In the genomic region with DNA sequence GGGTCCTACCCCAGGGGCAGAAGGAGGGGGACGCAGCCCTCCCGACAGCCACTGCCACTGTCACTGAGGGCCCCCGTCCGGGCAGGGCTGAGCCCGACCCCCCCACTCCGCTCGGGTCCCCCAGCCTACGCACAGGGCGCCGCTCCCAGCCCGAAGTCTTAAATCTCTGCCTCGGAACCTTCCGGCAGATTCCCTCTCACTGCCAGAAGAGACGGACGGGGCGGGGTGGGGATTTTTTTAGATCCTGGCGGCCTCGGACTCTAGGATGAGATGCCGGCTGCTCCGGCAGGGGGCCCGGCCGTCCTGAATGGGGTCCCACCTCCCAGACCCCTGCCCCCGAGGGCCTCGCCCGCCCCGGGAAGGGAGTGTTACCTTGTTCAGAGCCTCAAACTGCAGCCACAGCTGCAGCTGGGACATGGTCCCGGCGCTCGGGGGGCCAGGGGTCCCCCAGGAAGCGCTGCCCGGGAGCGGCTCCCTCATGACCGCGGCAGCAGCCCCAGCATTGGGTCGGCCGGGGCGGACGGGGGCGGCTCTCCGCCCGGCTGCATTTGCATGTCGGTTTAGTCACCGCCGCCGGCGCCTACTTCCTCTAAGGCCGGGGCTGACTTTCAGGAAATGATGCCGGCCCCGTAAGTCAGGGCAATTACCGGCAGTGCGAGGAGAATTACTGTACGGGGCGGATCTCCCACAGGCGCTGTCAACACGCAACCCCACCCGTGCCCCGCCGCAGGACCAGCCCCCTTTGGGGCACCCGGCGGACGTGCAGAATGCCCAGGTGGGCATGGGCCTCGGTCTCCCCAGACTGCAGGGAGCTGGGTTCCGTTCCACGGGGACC, we compare ENCODE assay signal across 1 cellular context.
TF ChIP-seq lines count a peak whose summit lies in the region.

No MANE protein-coding gene starts in this region.

TF ChIP-seq in IMR-90, 13 proteins besides CTCF, POLR2A, EP300 and RAD21 (continued from another document):
- TF ChIP-seq SMC3 (IDR thresholded peaks at IDR 0.05; ENCODE audit: low read depth, low read length) (peak; percentile 15; the same call in 1 of the 2 replicates), CHD1 (IDR thresholded peaks at IDR 0.05; ENCODE audit: low read depth, low read length) (no peak), NFE2L2 (IDR thresholded peaks at IDR 0.05; ENCODE audit: low read depth, low read length) (peak; percentile 12; the same call in 1 of the 2 replicates), MXI1 (IDR thresholded peaks at IDR 0.05; ENCODE audit: borderline replicate concordance, low read depth, low read length) (0 out of 2 replicates have a peak, but pooled peaks have one; percentile 43), BHLHE40 (IDR thresholded peaks at IDR 0.05; ENCODE audit: low read depth, low read length) (peak; percentile 44), RFX5 (IDR thresholded peaks at IDR 0.05; ENCODE audit: low read depth, low read length) (no peak)
